In genomic region chr1:105138445-105138821, GRCh38 we compare ENCODE assay signal across 14 cellular contexts.
DNase-seq lines count a peak whose midpoint lies in the region; ATAC-seq, FAIRE-seq and TF ChIP-seq lines count a peak whose summit lies in the region.
"Had no signal": no experiment of that assay in that cellular context is flagged by ENCODE, and none has a peak within 500 bp of the region (broad histone marks: within the 10 kb centered on the region; RNA-seq: fewer than 3 reads in every experiment).

No MANE protein-coding gene starts in this region.

- no peak overlapping the region for H3K4me3 ChIP-seq in bronchial epithelial cell (ENCODE audit: low read depth, low read length)

- no peak for FAIRE-seq in bronchial epithelial cell (lab: Jason Lieb, UNC)

- H3K4me1 Mint-ChIP-seq in naive thymus-derived CD8-positive, alpha-beta T cell = no peaks in the 10 kb centered on the region
- H3K4me1 Mint-ChIP-seq: activated naive CD8-positive, alpha-beta T cell treated with anti-CD3 and anti-CD28 coated beads for 36 hours; WTC11 had no signal

- POLR2A ChIA-PET in naive thymus-derived CD8-positive, alpha-beta T cell (lab: Charles Lee) = no interaction called here

- DNase-seq in NCI-H2029 treated with DMSO at 0.1 percent for 48 hours (lab: John Stamatoyannopoulos, UW) (peak; percentile 42), NCI-H2029 (lab: John Stamatoyannopoulos, UW) (no peak), NCI-H2171 treated with DMSO at 0.1 percent for 48 hours (lab: John Stamatoyannopoulos, UW) (peak; percentile 94), bronchial epithelial cell (ENCODE audit: low read depth) (peak; percentile 39), retina (peak; percentile 19)
- no peak for DNase-seq in naive thymus-derived CD8-positive, alpha-beta T cell
- DNase-seq: activated naive CD8-positive, alpha-beta T cell treated with anti-CD3 and anti-CD28 coated beads for 36 hours; Caco-2; erythroblast; Karpas-422; SIG-M5 had no signal

- ATAC-seq in GM19463 (IDR thresholded peaks at IDR 0.05; ENCODE audit: unreplicated experiment) = no peak
- no peak for ATAC-seq in HG03108 (IDR thresholded peaks at IDR 0.05; ENCODE audit: unreplicated experiment)
- ATAC-seq in naive thymus-derived CD8-positive, alpha-beta T cell = no peak

- no peaks in the 10 kb centered on the region for H3K36me3 ChIP-seq in bronchial epithelial cell (ENCODE audit: control insufficient read depth, insufficient read depth, low read length)

- H3K27me3 ChIP-seq in bronchial epithelial cell (ENCODE audit: control insufficient read depth, insufficient read depth, low read length) = no peaks in the 10 kb centered on the region

- TF ChIP-seq CTCF in bronchial epithelial cell (IDR thresholded peaks at IDR 0.05; ENCODE audit: insufficient read depth, low read length, severe bottlenecking) = no peak

- H3K27me3 Mint-ChIP-seq in naive thymus-derived CD8-positive, alpha-beta T cell = no peaks in the 10 kb centered on the region
- H3K27me3 Mint-ChIP-seq: activated naive CD8-positive, alpha-beta T cell treated with anti-CD3 and anti-CD28 coated beads for 36 hours had no signal

- H3K36me3 Mint-ChIP-seq in naive thymus-derived CD8-positive, alpha-beta T cell = peaks cover 0 to 5% (median 0%) of the 10 kb centered on the region in 3 donors
- H3K36me3 Mint-ChIP-seq: activated naive CD8-positive, alpha-beta T cell treated with anti-CD3 and anti-CD28 coated beads for 36 hours; WTC11 had no signal

- H3K9me3 Mint-ChIP-seq in naive thymus-derived CD8-positive, alpha-beta T cell = peaks cover 0 to 41% (median 11%) of the 10 kb centered on the region in 9 donors
- H3K9me3 Mint-ChIP-seq: WTC11 had no signal

- no peak overlapping the region for H3K4me3 Mint-ChIP-seq in naive thymus-derived CD8-positive, alpha-beta T cell
- H3K4me3 Mint-ChIP-seq: activated naive CD8-positive, alpha-beta T cell treated with anti-CD3 and anti-CD28 coated beads for 36 hours; WTC11 had no signal

- no peak overlapping the region for H3K27ac Mint-ChIP-seq in naive thymus-derived CD8-positive, alpha-beta T cell
- H3K27ac Mint-ChIP-seq: activated naive CD8-positive, alpha-beta T cell treated with anti-CD3 and anti-CD28 coated beads for 36 hours; WTC11 had no signal

Comparison
In these comparisons a context has a peak if more than half of its experiments do, and no peak if none do; other contexts are left out.
1. DNase-seq: peak in NCI-H2029 treated with DMSO at 0.1 percent for 48 hours (single experiment), NCI-H2171 treated with DMSO at 0.1 percent for 48 hours (single experiment), bronchial epithelial cell (single experiment) and retina (single experiment); none in NCI-H2029 (single experiment) and naive thymus-derived CD8-positive, alpha-beta T cell (0 of 10).